33 cellular contexts compared by ENCODE assay signal in the genomic region with DNA sequence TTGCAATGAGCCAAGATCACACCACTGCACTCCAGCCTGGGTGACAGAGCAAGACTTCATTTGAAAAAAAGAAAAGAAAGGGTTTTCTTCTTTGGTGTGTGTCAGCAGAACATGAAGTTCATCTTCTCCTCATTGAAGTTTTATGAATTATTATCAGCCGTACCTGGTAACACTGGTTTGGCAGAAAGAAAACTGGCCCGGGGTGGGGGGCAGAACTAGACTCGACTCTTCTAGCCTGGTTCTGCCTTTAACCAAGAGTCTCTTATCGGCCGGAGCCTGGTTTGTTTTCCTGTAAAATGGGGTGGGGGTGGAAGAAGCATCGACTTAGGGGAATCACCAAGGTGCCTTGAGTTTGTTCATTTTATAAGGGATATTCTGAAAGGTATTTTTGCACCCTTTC.
"Had no signal": no experiment of that assay in that cellular context is flagged by ENCODE, and none has a peak within 500 bp of the region (broad histone marks: within the 10 kb centered on the region; RNA-seq: fewer than 3 reads in every experiment).

No MANE protein-coding gene starts in this region.

- H3K27me3 ChIP-seq: adrenal gland, body of pancreas, breast epithelium, Peyer's patch had no signal

- H3K36me3 ChIP-seq: breast epithelium had no signal

- H3K9me3 ChIP-seq: adrenal gland, body of pancreas, breast epithelium, Peyer's patch had no signal

- H3K27ac ChIP-seq: body of pancreas, breast epithelium had no signal

- DNase-seq: activated CD4-positive, alpha-beta T cell treated with anti-CD3 and anti-CD28 coated beads, Interleukin-2, amount 10 ng/mL, durations not matched to agents 24 days and 14 days; activated CD4-positive, alpha-beta T cell treated with anti-CD3 and anti-CD28 coated beads, Interleukin-2, amount 50 U/mL, for 4 hours; activated CD8-positive, alpha-beta T cell treated with anti-CD3 and anti-CD28 coated beads for 36 hours; activated gamma-delta T cell treated with Interleukin-2 at 50 U/mL for 16 hours; activated naive CD4-positive, alpha-beta T cell treated with anti-CD3 and anti-CD28 coated beads for 36 hours; activated T-cell treated with anti-CD3 and anti-CD28 coated beads, Interleukin-2, amount 50 U/mL, for 1 hour; activated T-cell treated with anti-CD3 and anti-CD28 coated beads, Interleukin-2, amount 50 U/mL, for 72 hours; body of pancreas; IMR-90; NCI-H1092 treated with DMSO at 0.1 percent for 48 hours; NCI-H1417; NCI-H146; NCI-H187; NCI-H2029 treated with DMSO at 0.1 percent for 48 hours; NCI-H2107; NCI-H2171 treated with DMSO at 0.1 percent for 48 hours; NCI-H226; NCI-H446 treated with DMSO at 0.1 percent for 48 hours; NCI-H524; NCI-H69; NCI-H82; PC-3; Peyer's patch; RPMI8226; SHP77 treated with DMSO at 0.1 percent for 48 hours; T-cell; T-helper 9 cell had no signal

- H3K4me1 ChIP-seq: adrenal gland, body of pancreas, breast epithelium, Peyer's patch had no signal

- H3K4me3 ChIP-seq: adrenal gland, body of pancreas, breast epithelium, K562, Peyer's patch had no signal

- ATAC-seq: activated CD8-positive, alpha-beta T cell treated with anti-CD3 and anti-CD28 coated beads for 36 hours; activated naive CD4-positive, alpha-beta T cell treated with anti-CD3 and anti-CD28 coated beads, Interleukin-2, amount 50 U/mL, for 72 hours; activated T-cell treated with anti-CD3 and anti-CD28 coated beads, Interleukin-2, amount 50 U/mL, for 72 hours; activated T-helper 17 cell treated with anti-CD3 and anti-CD28 coated beads, Interleukin-2, amount 50 U/mL, for 72 hours; body of pancreas; K562; PC-3; SK-N-SH treated with all-trans-retinoic acid at 6 μM for 48 hours; T-cell had no signal
